ENCODE assay signal across 36 cellular contexts in the genomic region with DNA sequence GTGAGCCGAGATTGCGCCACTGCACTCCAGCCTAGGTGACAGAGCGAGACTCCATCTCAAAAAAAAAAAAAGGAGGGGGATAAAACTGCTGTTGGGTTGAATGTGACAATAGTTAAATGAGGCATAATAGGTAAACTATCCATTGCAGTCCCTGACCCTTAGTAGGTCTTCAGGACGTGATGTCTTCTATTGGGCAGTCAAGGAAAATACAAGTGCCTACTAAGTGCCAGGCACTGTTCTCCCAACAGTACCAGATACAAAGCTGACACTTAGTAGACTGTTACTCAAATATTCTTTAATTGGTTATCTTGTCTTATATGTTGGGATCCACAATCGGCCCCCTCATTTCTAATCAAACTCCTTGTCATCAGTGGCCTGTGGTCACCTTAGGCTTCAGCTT. TPM values are rescaled to one million over a fixed set of nuclear protein-coding genes. Genes with fewer than 3 reads are reported as not detected.
"Had no signal": no experiment of that assay in that cellular context is flagged by ENCODE, and none has a peak within 500 bp of the region (broad histone marks: within the 10 kb centered on the region; RNA-seq: fewer than 3 reads in every experiment).

No MANE protein-coding gene starts in this region.

- H3K9me3 ChIP-seq: MG63 had no signal

- H3K36me3 ChIP-seq: MG63 had no signal

- DNase-seq: Karpas-422, Kasumi-1, MG63, MM.1S, MV-4-11, NCI-H1048, NCI-H1092 treated with DMSO at 0.1 percent for 48 hours, NCI-H1105, NCI-H1105 treated with DMSO at 0.1 percent for 48 hours, NCI-H1417, NCI-H1417 treated with DMSO at 0.1 percent for 48 hours, NCI-H1436, NCI-H1436 treated with DMSO at 0.1 percent for 48 hours, NCI-H146, NCI-H1694, NCI-H1694 treated with DMSO at 0.1 percent for 48 hours, NCI-H187, NCI-H187 treated with DMSO at 0.1 percent for 48 hours, NCI-H1930, NCI-H2029, NCI-H2029 treated with DMSO at 0.1 percent for 48 hours, NCI-H2081, NCI-H2081 treated with DMSO at 0.1 percent for 48 hours, NCI-H2107, NCI-H2171, NCI-H2171 treated with DMSO at 0.1 percent for 48 hours, NCI-H2227 treated with DMSO at 0.1 percent for 48 hours, NCI-H226, NCI-H345, NCI-H446, NCI-H446 treated with DMSO at 0.1 percent for 48 hours, NCI-H510A, NCI-H510A treated with DMSO at 0.1 percent for 48 hours, NCI-H524, NCI-H524 treated with DMSO at 0.1 percent for 48 hours had no signal

- H3K4me3 ChIP-seq: MG63 had no signal

- H3K27me3 ChIP-seq: MG63 had no signal

RNA-seq across cellular contexts. Expression of gene ACSL5, which starts 27.1 kb away (rescaled TPM):
- total RNA-seq: NCI-H460 had no signal
